Comparison of ENCODE assay signal across 8 cellular contexts in genomic region chr19:39402417-39403297, GRCh38. TPM values are rescaled to one million over a fixed set of nuclear protein-coding genes. Genes with fewer than 3 reads are reported as not detected.
DNase-seq lines count a peak whose midpoint lies in the region; ATAC-seq and TF ChIP-seq lines count a peak whose summit lies in the region.

No MANE protein-coding gene starts in this region.

- peaks cover 31 to 56% of the 10 kb centered on the region in 2 donors for H3K4me1 ChIP-seq in adrenal gland (replicated peaks in 1 of 2)
- H3K4me1 ChIP-seq in heart right ventricle = peaks cover 11 to 83% (median 40%) of the 10 kb centered on the region in 9 donors
- peaks cover 0 to 78% (median 56%) of the 10 kb centered on the region in 4 donors for H3K4me1 ChIP-seq in tibial nerve

- H3K4me1 Mint-ChIP-seq in T-cell = peaks cover 69 to 74% (median 72%) of the 10 kb centered on the region in 3 donors

- intact Hi-C loops in adrenal gland (cut with DNase I) (no loop called here), heart right ventricle (cut with DNase I) (no loop called here)

- peak overlapping the region; percentile 40 for H3K4me3 ChIP-seq in BJ (ENCODE audit: low read depth, low read length)
- peak overlapping the region in 2 of 4 donors; percentile 21 to 58 for H3K4me3 ChIP-seq in adrenal gland
- H3K4me3 ChIP-seq in heart right ventricle = peak overlapping the region; percentile 42 to 71 (median 54)
- peak overlapping the region; percentile 50 to 78 (median 61) for H3K4me3 ChIP-seq in tibial nerve

- TF ChIP-seq CTCF in BJ (IDR thresholded peaks at IDR 0.05; ENCODE audit: insufficient read depth, low read depth, low read length) (no peak), adrenal gland (IDR thresholded peaks at IDR 0.05) (no peak), heart right ventricle (IDR thresholded peaks at IDR 0.05) (no peak), tibial nerve (IDR thresholded peaks at IDR 0.05) (no peak)

- H3K36me3 ChIP-seq in BJ (ENCODE audit: control insufficient read depth, insufficient read depth, low read length) = no peaks in the 10 kb centered on the region; the same call in 1 of the 2 replicates
- H3K36me3 ChIP-seq in adrenal gland (replicated peaks in 1 of 2) = peaks cover 0 to 2% of the 10 kb centered on the region in 2 donors
- peaks cover 0 to 20% (median 1%) of the 10 kb centered on the region in 9 donors for H3K36me3 ChIP-seq in heart right ventricle
- H3K36me3 ChIP-seq in tibial nerve = peaks cover 0 to 23% (median 4%) of the 10 kb centered on the region in 3 donors

- H3K9me3 Mint-ChIP-seq in T-cell = no peaks in the 10 kb centered on the region

- H3K27ac Mint-ChIP-seq in T-cell = peak overlapping the region; percentile 91 to 95

- peaks cover 11% of the 10 kb centered on the region for H3K36me3 Mint-ChIP-seq in T-cell

- H3K27ac ChIP-seq in adrenal gland = peak overlapping the region; percentile 96 to 100 (median 99)
- peak overlapping the region; percentile 95 to 100 (median 99) for H3K27ac ChIP-seq in heart right ventricle
- H3K27ac ChIP-seq in tibial nerve = peak overlapping the region; percentile 94 to 100 (median 100)

- TF ChIP-seq POLR2A in adrenal gland (IDR thresholded peaks at IDR 0.05) (peak in 1 of 2 donors; percentile 55), tibial nerve (IDR thresholded peaks at IDR 0.05) (peak in 1 of 2 donors; percentile 68)

- ATAC-seq in GM19351 (IDR thresholded peaks at IDR 0.05; ENCODE audit: unreplicated experiment) (peak; percentile 30), T-cell (replicated peaks in 1 of 4) (peak; percentile 1 to 8 (median 4)), heart right ventricle (peak; percentile 34 to 58 (median 48))

- no peaks in the 10 kb centered on the region for H3K9me3 ChIP-seq in adrenal gland (replicated peaks in 1 of 3)
- H3K9me3 ChIP-seq in heart right ventricle = no peaks in the 10 kb centered on the region
- no peaks in the 10 kb centered on the region for H3K9me3 ChIP-seq in tibial nerve

- peak; percentile 46 for DNase-seq in BJ (ENCODE audit: low read depth)
- peak; percentile 91 for DNase-seq in M059J (ENCODE audit: low read depth)
- peak; percentile 65 to 87 (median 78) for DNase-seq in T-cell
- peak; percentile 87 to 96 (median 94) for DNase-seq in adrenal gland
- DNase-seq in heart right ventricle = peak; percentile 92 to 97
- peak; percentile 65 for DNase-seq in pons (ENCODE audit: low spot score)
- DNase-seq in tibial nerve (ENCODE audit: low spot score in 2 of 2) = peak; percentile 90 to 94

- no peaks in the 10 kb centered on the region for H3K27me3 Mint-ChIP-seq in T-cell

- H3K27me3 ChIP-seq in BJ (ENCODE audit: control insufficient read depth, insufficient read depth, low read length) (no peaks in the 10 kb centered on the region), adrenal gland (no peaks in the 10 kb centered on the region), heart right ventricle (no peaks in the 10 kb centered on the region), tibial nerve (peaks cover 0 to 3% of the 10 kb centered on the region in 2 donors)

- CTCF ChIA-PET in BJ (lab: Yijun Ruan, JAX) (interaction anchor here (0.8 to 9.8 kb wide), 5 partner anchors 9 to 130 kb away, joined by 3 to 178 read pairs (median 3); partner anchors contain the start of gene PLEKHG2), T-cell (lab: Charles Lee) (interaction anchor here in 1 of 2 donors (1.0 to 2.0 kb wide), 4 partner anchors 9 to 33 kb away, joined by 4 to 29 read pairs (median 6); partner anchors contain the start of genes MED29, PAF1, PLEKHG2 and RPS16)

- TF ChIP-seq EP300 in tibial nerve (IDR thresholded peaks at IDR 0.05) = peak; percentile 77 to 96

- H3K4me3 Mint-ChIP-seq in T-cell = peak overlapping the region; percentile 73 to 97 (median 83)

- 1 to 3% (median 1%) methylated on average over 22 to 57 of the region's 57 CpGs for WGBS in adrenal gland, 4 donors
- WGBS in heart right ventricle, 2 donors = 1% methylated on average over 57 of the region's 57 CpGs
- 1 to 2% methylated on average over 51 to 52 of the region's 57 CpGs for WGBS in tibial nerve, 2 donors

- POLR2A ChIA-PET in BJ (lab: Charles Lee) = interaction anchor here (1.0 kb wide), 2 partner anchors 33 kb away, joined by 4 read pairs; partner anchors contain the start of gene RPS16
- POLR2A ChIA-PET in T-cell (lab: Charles Lee) = interaction anchor here (0.7 to 2.0 kb wide), 4 partner anchors 9 to 31 kb away, joined by 3 to 12 read pairs (median 5); no protein-coding TSS in a partner anchor

RNA-seq across cellular contexts. Expression of gene ZFP36, which starts 4.0 kb away (rescaled TPM):
- polyA plus RNA-seq in BJ (2011; rRNA removed) (4.8 and 9.5 TPM in 2 replicates), adrenal gland (100 to 1,000 TPM in 2 of 3 donors, 10 to 100 TPM in 1; 64.8 to 193 (median 113) TPM), heart right ventricle (10 to 100 TPM; 60.2 to 63.2 TPM)
- 5.1 and 11.0 TPM in 2 replicates for polyA minus RNA-seq in BJ (2011; rRNA and poly(A)+ RNA removed)
- total RNA-seq in M059J (2014; rRNA removed; shearing (Covaris generic)) = 6.0 and 10.8 TPM in 2 replicates
- total RNA-seq in T-cell (1,000 to 10,000 TPM in 1 of 5 donors, 100 to 1,000 TPM in 4; 208 to 1,013 (median 233) TPM), adrenal gland (100 to 1,000 TPM in 3 of 8 donors, 10 to 100 TPM in 5; 46.8 to 187 (median 86.7) TPM), heart right ventricle (100 to 1,000 TPM in 2 of 10 donors, 10 to 100 TPM in 8; 22.8 to 194 (median 48.1) TPM), tibial nerve (100 to 1,000 TPM; 125 to 274 (median 178) TPM)

RNA-seq across cellular contexts. Expression of gene PLEKHG2, which starts 9.8 kb away (rescaled TPM):
- polyA plus RNA-seq in BJ (2011; rRNA removed) (12.5 and 20.6 TPM in 2 replicates), adrenal gland (10 to 100 TPM in 2 of 3 donors, 1 to 10 TPM in 1; 3.6 to 44.8 (median 16.3) TPM), heart right ventricle (10 to 100 TPM in 1 of 2 donors, 1 to 10 TPM in 1; 6.9 to 22.7 TPM)
- polyA minus RNA-seq in BJ (2011; rRNA and poly(A)+ RNA removed) = 27.0 and 28.9 TPM in 2 replicates
- 8.6 and 11.7 TPM in 2 replicates for total RNA-seq in M059J (2014; rRNA removed; shearing (Covaris generic))
- total RNA-seq in T-cell (10 to 100 TPM; 25.2 to 88.1 (median 36.7) TPM), adrenal gland (10 to 100 TPM; 11.3 to 23.4 (median 18.1) TPM), heart right ventricle (10 to 100 TPM in 9 of 10 donors, 1 to 10 TPM in 1; 8.3 to 23.1 (median 15.1) TPM), tibial nerve (10 to 100 TPM; 20.1 to 62.1 (median 35.6) TPM)

RNA-seq across cellular contexts. Expression of gene MED29, which starts 11.5 kb away (rescaled TPM):
- polyA plus RNA-seq in BJ (2011; rRNA removed) = 28.5 and 36.6 TPM in 2 replicates
- 19.2 and 30.1 TPM in 2 replicates for polyA minus RNA-seq in BJ (2011; rRNA and poly(A)+ RNA removed)
- total RNA-seq in M059J (2014; rRNA removed; shearing (Covaris generic)) = 46.7 and 47.3 TPM in 2 replicates
- total RNA-seq in T-cell = 10 to 100 TPM; 42.0 to 48.7 (median 47.0) TPM
- total RNA-seq in adrenal gland = 100 to 1,000 TPM in 1 of 8 donors, 10 to 100 TPM in 7; 44.1 to 221 (median 65.3) TPM
- 10 to 100 TPM; 43.6 to 49.6 (median 49.2) TPM for polyA plus RNA-seq in adrenal gland
- 10 to 100 TPM; 22.9 to 32.3 (median 27.1) TPM for total RNA-seq in heart right ventricle
- 10 to 100 TPM; 16.2 to 30.8 TPM for polyA plus RNA-seq in heart right ventricle
- total RNA-seq in tibial nerve = 10 to 100 TPM; 32.9 to 52.5 (median 37.6) TPM

RNA-seq across cellular contexts. Expression of gene PAF1, which starts 11.8 kb away (rescaled TPM):
- 50.2 and 51.8 TPM in 2 replicates for polyA plus RNA-seq in BJ (2011; rRNA removed)
- 30.1 and 41.0 TPM in 2 replicates for polyA minus RNA-seq in BJ (2011; rRNA and poly(A)+ RNA removed)
- 69.0 and 79.3 TPM in 2 replicates for total RNA-seq in M059J (2014; rRNA removed; shearing (Covaris generic))
- total RNA-seq in T-cell = 10 to 100 TPM; 43.0 to 96.1 (median 45.9) TPM
- total RNA-seq in adrenal gland = 10 to 100 TPM; 46.8 to 60.2 (median 51.9) TPM
- polyA plus RNA-seq in adrenal gland = 10 to 100 TPM; 50.9 to 86.9 (median 51.6) TPM
- total RNA-seq in heart right ventricle = 10 to 100 TPM; 34.3 to 46.4 (median 38.8) TPM
- 10 to 100 TPM; 24.1 to 48.2 TPM for polyA plus RNA-seq in heart right ventricle
- total RNA-seq in tibial nerve = 10 to 100 TPM; 30.8 to 48.3 (median 44.3) TPM

RNA-seq across cellular contexts. Expression of gene RPS16, which starts 33.1 kb away (rescaled TPM):
- polyA plus RNA-seq in BJ (2011; rRNA removed) (2,401 and 2,896 TPM in 2 replicates), adrenal gland (1,000 to 10,000 TPM; 1,071 to 2,033 (median 1,152) TPM), heart right ventricle (1,000 to 10,000 TPM in 1 of 2 donors, 100 to 1,000 TPM in 1; 974 to 3,280 TPM)
- 1,392 and 2,311 TPM in 2 replicates for polyA minus RNA-seq in BJ (2011; rRNA and poly(A)+ RNA removed)
- 26.6 and 28.7 TPM in 2 replicates for total RNA-seq in M059J (2014; rRNA removed; shearing (Covaris generic))
- total RNA-seq in T-cell (1,000 to 10,000 TPM; 3,669 to 4,521 (median 4,268) TPM), adrenal gland (1,000 to 10,000 TPM in 6 of 8 donors, 100 to 1,000 TPM in 2; 848 to 1,939 (median 1,279) TPM), heart right ventricle (1,000 to 10,000 TPM in 7 of 10 donors, 100 to 1,000 TPM in 3; 936 to 1,726 (median 1,424) TPM), tibial nerve (1,000 to 10,000 TPM; 1,048 to 1,762 (median 1,462) TPM)
